32 cellular contexts compared by ENCODE assay signal in genomic region chr7:90900640-90901353, GRCh38.
A peak's percentile ranks its signal among the peaks of the same experiment; 100 is the strongest.
DNase-seq lines count a peak whose midpoint lies in the region; ATAC-seq, FAIRE-seq and TF ChIP-seq lines count a peak whose summit lies in the region.
"Had no signal": no experiment of that assay in that cellular context is flagged by ENCODE, and none has a peak within 500 bp of the region (broad histone marks: within the 10 kb centered on the region; RNA-seq: fewer than 3 reads in every experiment).

No MANE protein-coding gene starts in this region.

- H3K4me1 ChIP-seq in HepG2 (ENCODE audit: insufficient read depth, low read length): peaks cover 8% of the 10 kb centered on the region; the same call in 1 of the 2 replicates
- H3K4me1 ChIP-seq: upper lobe of left lung had no signal

- H3K36me3 Mint-ChIP-seq in type B pancreatic cell: no peaks in the 10 kb centered on the region

- ATAC-seq in HepG2 (peak; percentile 94), GM18873 (IDR thresholded peaks at IDR 0.05; ENCODE audit: low FRiP score, unreplicated experiment) (no peak)
- ATAC-seq: left ventricle myocardium superior; natural killer cell treated with Interleukin-12 subunit alpha and Interleukin-12 subunit beta and Interleukin-15 and Interleukin-18, amount 100 ng/mL, for 72 hours; stimulated activated memory B cell treated with anti-CD40 and anti-IgM and Interleukin-4, amounts not matched to agents 10 μg/mL and 1 μg/mL and 100 μg/mL, for 72 hours had no signal

- H3K79me2 ChIP-seq in HepG2 (ENCODE audit: insufficient read depth, low read length): no peaks in the 10 kb centered on the region

- no peak overlapping the region for H3K9ac ChIP-seq in HepG2 (ENCODE audit: insufficient read depth, low read depth, low read length)

- H3K9me3 Mint-ChIP-seq in type B pancreatic cell: no peaks in the 10 kb centered on the region
- H3K9me3 Mint-ChIP-seq: activated CD4-positive, alpha-beta memory T cell treated with anti-CD3 and anti-CD28 coated beads, Interleukin-2, amount 10 ng/mL, durations not matched to agents 7 days and 5 days; activated T-helper 1 cell treated with anti-CD3 and anti-CD28 coated beads, Interleukin-12 subunit alpha, Interleukin-12 subunit beta, Interleukin-2, Interleukin-4 antibody, amounts not matched to agents 30 ng/mL and 10 ng/mL and 1 ng/mL, durations not matched to agents 14 hours and 24 hours and 36 hours; stimulated activated memory B cell treated with anti-CD40 and anti-IgM and Interleukin-4, amounts not matched to agents 10 μg/mL and 1 μg/mL and 100 μg/mL, for 72 hours; T-helper 2 cell treated with Interferon-gamma antibody and Interleukin-4, amounts not matched to agents 5 μg/mL and 100 μg/mL, for 36 hours had no signal

- no peak for TF ChIP-seq POLR2A in HepG2 (IDR thresholded peaks at IDR 0.05; ENCODE audit: insufficient read depth in 1 of 2, low read depth in 2 of 2, low read length in 2 of 2)

- H3K4me3 Mint-ChIP-seq in type B pancreatic cell: no peak overlapping the region
- H3K4me3 Mint-ChIP-seq: activated CD4-positive, alpha-beta memory T cell treated with anti-CD3 and anti-CD28 coated beads, Interleukin-2, amount 10 ng/mL, durations not matched to agents 7 days and 5 days; activated T-helper 1 cell treated with anti-CD3 and anti-CD28 coated beads, Interleukin-12 subunit alpha, Interleukin-12 subunit beta, Interleukin-2, Interleukin-4 antibody, amounts not matched to agents 30 ng/mL and 10 ng/mL and 1 ng/mL, durations not matched to agents 14 hours and 24 hours and 36 hours; brain; natural killer cell treated with Interleukin-12 subunit alpha and Interleukin-12 subunit beta and Interleukin-15 and Interleukin-18, amount 100 ng/mL, for 72 hours; stimulated activated memory B cell treated with anti-CD40 and anti-IgM and Interleukin-4, amounts not matched to agents 10 μg/mL and 1 μg/mL and 100 μg/mL, for 72 hours; T-helper 2 cell treated with Interferon-gamma antibody and Interleukin-4, amounts not matched to agents 5 μg/mL and 100 μg/mL, for 36 hours had no signal

- DNase-seq in DMS53 (lab: John Stamatoyannopoulos, UW) (peak; percentile 61), DMS53 treated with DMSO at 0.1 percent for 48 hours (lab: John Stamatoyannopoulos, UW; ENCODE audit: unreplicated experiment) (no peak), dermis blood vessel endothelial cell (peak; percentile 57), HepG2 (ENCODE audit: low spot score) (peak; percentile 50), type B pancreatic cell (ENCODE audit: extremely low spot score, unreplicated experiment) (no peak), NCI-H524 treated with DMSO at 0.1 percent for 48 hours (lab: John Stamatoyannopoulos, UW) (no peak), occipital lobe (lab: John Stamatoyannopoulos, UW) (no peak)
- DNase-seq: activated CD4-positive, alpha-beta memory T cell treated with anti-CD3 and anti-CD28 coated beads, Interleukin-2, amount 10 ng/mL, durations not matched to agents 7 days and 5 days; activated CD4-positive, alpha-beta T cell treated with anti-CD3 and anti-CD28 coated beads for 1 hour; activated CD8-positive, alpha-beta memory T cell treated with anti-CD3 and anti-CD28 coated beads, Interleukin-2, amount 50 U/mL, for 48 hours; activated naive CD4-positive, alpha-beta T cell treated with Interleukin-2 at 50 U/mL for 16 hours; C1 segment of cervical spinal cord; COR-L47; DND-41; glutamatergic neuron; GOT3; KG1; left ventricle myocardium superior; MG63; NCI-H1105; NCI-H187 treated with DMSO at 0.1 percent for 48 hours; NCI-H2171; substantia nigra; upper lobe of left lung had no signal

- H3K27ac ChIP-seq in HepG2 (ENCODE audit: extremely low read length, insufficient read depth, low read length): no peak overlapping the region
- H3K27ac ChIP-seq: 22Rv1, upper lobe of left lung had no signal

- no peak overlapping the region for H2AFZ ChIP-seq in HepG2 (ENCODE audit: low read length)

- no peak overlapping the region for H3K4me2 ChIP-seq in HepG2 (ENCODE audit: low read depth, low read length)

- POLR2A ChIA-PET in HepG2 (lab: Yijun Ruan, JAX): no interaction called here

- no peaks in the 10 kb centered on the region for H3K27me3 Mint-ChIP-seq in type B pancreatic cell
- H3K27me3 Mint-ChIP-seq: activated CD4-positive, alpha-beta memory T cell treated with anti-CD3 and anti-CD28 coated beads, Interleukin-2, amount 10 ng/mL, durations not matched to agents 7 days and 5 days; brain; natural killer cell treated with Interleukin-12 subunit alpha and Interleukin-12 subunit beta and Interleukin-15 and Interleukin-18, amount 100 ng/mL, for 72 hours; stimulated activated memory B cell treated with anti-CD40 and anti-IgM and Interleukin-4, amounts not matched to agents 10 μg/mL and 1 μg/mL and 100 μg/mL, for 72 hours had no signal

- H3K4me1 Mint-ChIP-seq in type B pancreatic cell (ENCODE audit: unreplicated experiment): peaks cover 7% of the 10 kb centered on the region
- H3K4me1 Mint-ChIP-seq: activated CD4-positive, alpha-beta memory T cell treated with anti-CD3 and anti-CD28 coated beads, Interleukin-2, amount 10 ng/mL, durations not matched to agents 7 days and 5 days had no signal

- TF ChIP-seq EP300 in HepG2 (IDR thresholded peaks at IDR 0.05; ENCODE audit: low read depth in 2 of 2, low read length in 2 of 2) (peak in 1 of 2 experiments; percentile 35; a peak in 1 of 4 replicates), HepG2 (CRISPR knock-in tag; IDR thresholded peaks at IDR 0.05; ENCODE audit: borderline replicate concordance) (no peak)

- in situ Hi-C loops in HepG2 (cut with HindIII; ENCODE audit: extremely low pct_ligation_motif_present, low pct_unique_long_range_greater_than_20kb): no loop called here

- H3K9me3 ChIP-seq in HepG2 (ENCODE audit: low read length): no peaks in the 10 kb centered on the region
- H3K9me3 ChIP-seq: MG63, upper lobe of left lung had no signal

- WGBS in HepG2 (ENCODE audit: low lambda C conversion rate): 13% methylated on average over 4 of the region's 4 CpGs

- intact Hi-C loops in HepG2 (cut with micrococcal nuclease; ENCODE audit: unreplicated experiment): no loop called here

- no peaks in the 10 kb centered on the region for H3K27me3 ChIP-seq in HepG2 (ENCODE audit: control insufficient read depth in 1 of 2, insufficient read depth in 2 of 2, low read length in 2 of 2)
- H3K27me3 ChIP-seq: MG63, upper lobe of left lung had no signal

- FAIRE-seq in HepG2 (lab: Jason Lieb, UNC): no peak
- FAIRE-seq: GM19239 had no signal

- H3K36me3 ChIP-seq in HepG2 (replicated peaks in 1 of 2; ENCODE audit: control insufficient read depth in 1 of 2, insufficient read depth in 2 of 2, low read length in 2 of 2): no peaks in the 10 kb centered on the region
- H3K36me3 ChIP-seq: MG63, upper lobe of left lung had no signal

- no peak for TF ChIP-seq RAD21 in HepG2 (CRISPR knock-in tag; IDR thresholded peaks at IDR 0.05)

- CTCF ChIA-PET in HepG2 (lab: Yijun Ruan, JAX; ENCODE audit: low intra/inter-chr PET ratio, low total read pairs): no interaction called here

- BruUV-seq in HepG2 (replicated peaks; lab: Mats Ljungman, UMichigan): no TSS peak

- no peaks in the 10 kb centered on the region for H4K20me1 ChIP-seq in HepG2 (ENCODE audit: insufficient read depth, low read length)

- peak overlapping the region; percentile 37 for H3K27ac Mint-ChIP-seq in type B pancreatic cell
- H3K27ac Mint-ChIP-seq: activated CD4-positive, alpha-beta memory T cell treated with anti-CD3 and anti-CD28 coated beads, Interleukin-2, amount 10 ng/mL, durations not matched to agents 7 days and 5 days; activated T-helper 1 cell treated with anti-CD3 and anti-CD28 coated beads, Interleukin-12 subunit alpha, Interleukin-12 subunit beta, Interleukin-2, Interleukin-4 antibody, amounts not matched to agents 30 ng/mL and 10 ng/mL and 1 ng/mL, durations not matched to agents 14 hours and 24 hours and 36 hours; brain; natural killer cell treated with Interleukin-12 subunit alpha and Interleukin-12 subunit beta and Interleukin-15 and Interleukin-18, amount 100 ng/mL, for 72 hours; stimulated activated memory B cell treated with anti-CD40 and anti-IgM and Interleukin-4, amounts not matched to agents 10 μg/mL and 1 μg/mL and 100 μg/mL, for 72 hours; T-helper 2 cell treated with Interferon-gamma antibody and Interleukin-4, amounts not matched to agents 5 μg/mL and 100 μg/mL, for 36 hours had no signal

- H3K4me3 ChIP-seq in HepG2 (replicated peaks in 1 of 3; ENCODE audit: insufficient read depth in 1 of 3, low read depth in 2 of 3, low read length in 3 of 3): no peak overlapping the region
- H3K4me3 ChIP-seq: MG63, upper lobe of left lung had no signal

- TF ChIP-seq CTCF in HepG2 (CRISPR knock-in tag; IDR thresholded peaks at IDR 0.05) (no peak), type B pancreatic cell (conservative IDR thresholded peaks at IDR 0.05) (no peak)

TF ChIP-seq in HepG2, 621 proteins besides CTCF, POLR2A, EP300 and RAD21 (continues in another document):
- no peak for TF ChIP-seq GLI4 (CRISPR knock-in tag; IDR thresholded peaks at IDR 0.05; ENCODE audit: borderline replicate concordance)
- TF ChIP-seq SMYD3 (CRISPR knock-in tag; IDR thresholded peaks at IDR 0.05): no peak
- TF ChIP-seq HCFC1 (IDR thresholded peaks at IDR 0.05; ENCODE audit: low read depth, low read length): no peak
- TF ChIP-seq MED1 (CRISPR knock-in tag; IDR thresholded peaks at IDR 0.05): no peak
- TF ChIP-seq, protein P1, sequence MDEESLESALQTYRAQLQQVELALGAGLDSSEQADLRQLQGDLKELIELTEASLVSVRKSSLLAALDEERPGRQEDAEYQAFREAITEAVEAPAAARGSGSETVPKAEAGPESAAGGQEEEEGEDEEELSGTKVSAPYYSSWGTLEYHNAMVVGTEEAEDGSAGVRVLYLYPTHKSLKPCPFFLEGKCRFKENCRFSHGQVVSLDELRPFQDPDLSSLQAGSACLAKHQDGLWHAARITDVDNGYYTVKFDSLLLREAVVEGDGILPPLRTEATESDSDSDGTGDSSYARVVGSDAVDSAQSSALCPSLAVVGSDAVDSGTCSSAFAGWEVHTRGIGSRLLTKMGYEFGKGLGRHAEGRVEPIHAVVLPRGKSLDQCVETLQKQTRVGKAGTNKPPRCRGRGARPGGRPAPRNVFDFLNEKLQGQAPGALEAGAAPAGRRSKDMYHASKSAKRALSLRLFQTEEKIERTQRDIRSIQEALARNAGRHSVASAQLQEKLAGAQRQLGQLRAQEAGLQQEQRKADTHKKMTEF (CRISPR knock-in tag; IDR thresholded peaks at IDR 0.05): no peak
- TF ChIP-seq FOXA3 (CRISPR knock-in tag; IDR thresholded peaks at IDR 0.05): 0 out of 2 replicates have a peak, but pooled peaks have one; percentile 8
- no peak for TF ChIP-seq ZC3H13 (CRISPR knock-in tag; IDR thresholded peaks at IDR 0.05)
- TF ChIP-seq ZNF713 (CRISPR knock-in tag; IDR thresholded peaks at IDR 0.05): no peak
- TF ChIP-seq GTF3A (CRISPR knock-in tag; conservative IDR thresholded peaks at IDR 0.05): no peak
- TF ChIP-seq PTBP1 (IDR thresholded peaks at IDR 0.05; ENCODE audit: low read depth, low read length, poor library complexity, severe bottlenecking): no peak
- no peak for TF ChIP-seq RFXAP (CRISPR knock-in tag; IDR thresholded peaks at IDR 0.05; ENCODE audit: borderline replicate concordance)
- no peak for TF ChIP-seq IRF2 (CRISPR knock-in tag; IDR thresholded peaks at IDR 0.05)
- no peak for TF ChIP-seq ZNF850 (CRISPR knock-in tag; conservative IDR thresholded peaks at IDR 0.05)
- 0 out of 2 replicates have a peak, but pooled peaks have one; percentile 10 for TF ChIP-seq HNF4A (CRISPR knock-in tag; IDR thresholded peaks at IDR 0.05)

Comparison
In these comparisons a context has a peak if more than half of its experiments do, and no peak if none do; other contexts are left out.
1. DNase-seq: peak in DMS53 (single experiment), dermis blood vessel endothelial cell (single experiment) and HepG2 (single experiment); none in DMS53 treated with DMSO at 0.1 percent for 48 hours (single experiment), type B pancreatic cell (single experiment), NCI-H524 treated with DMSO at 0.1 percent for 48 hours (single experiment) and occipital lobe (single experiment).